Comparison of ENCODE assay signal across 1 cellular context in the genomic region with DNA sequence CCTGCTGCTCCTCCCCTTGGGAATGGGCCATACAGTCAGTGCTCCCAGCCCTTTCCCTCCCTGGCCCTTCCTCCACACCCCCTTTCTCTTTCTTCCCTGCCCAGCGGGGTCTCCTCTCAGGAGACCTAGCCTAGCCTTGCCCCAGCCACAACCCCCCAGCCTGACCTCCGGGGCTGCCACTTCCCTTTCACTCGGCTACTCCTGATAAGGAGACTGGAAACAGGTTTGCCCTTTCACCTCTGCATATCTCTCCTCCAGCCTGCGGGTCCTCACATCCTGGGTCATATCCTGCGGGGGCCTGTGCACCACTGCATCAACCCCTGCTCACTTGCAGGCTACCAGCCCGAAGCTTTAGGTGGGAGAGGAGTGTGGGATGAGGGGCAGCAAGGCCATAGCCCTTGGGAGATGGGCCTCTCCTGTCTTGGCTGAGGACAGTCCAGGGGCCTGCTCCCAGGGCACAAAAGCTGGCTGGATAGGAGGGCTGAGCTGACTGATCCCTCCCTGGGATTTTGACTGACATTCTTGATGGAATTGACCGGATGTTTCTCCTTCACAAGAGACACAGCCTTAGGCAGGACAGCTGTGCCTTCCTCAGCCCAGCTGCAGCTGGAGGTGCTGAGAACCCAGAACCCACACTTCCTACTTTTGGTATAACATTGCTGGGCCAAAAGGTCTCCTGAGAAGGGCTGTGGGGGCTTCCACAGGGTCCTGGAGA.
TF ChIP-seq lines count a peak whose summit lies in the region.

No MANE protein-coding gene starts in this region.

TF ChIP-seq in H1, 55 proteins besides CTCF, POLR2A, EP300 and RAD21:
- TF ChIP-seq, protein P1, sequence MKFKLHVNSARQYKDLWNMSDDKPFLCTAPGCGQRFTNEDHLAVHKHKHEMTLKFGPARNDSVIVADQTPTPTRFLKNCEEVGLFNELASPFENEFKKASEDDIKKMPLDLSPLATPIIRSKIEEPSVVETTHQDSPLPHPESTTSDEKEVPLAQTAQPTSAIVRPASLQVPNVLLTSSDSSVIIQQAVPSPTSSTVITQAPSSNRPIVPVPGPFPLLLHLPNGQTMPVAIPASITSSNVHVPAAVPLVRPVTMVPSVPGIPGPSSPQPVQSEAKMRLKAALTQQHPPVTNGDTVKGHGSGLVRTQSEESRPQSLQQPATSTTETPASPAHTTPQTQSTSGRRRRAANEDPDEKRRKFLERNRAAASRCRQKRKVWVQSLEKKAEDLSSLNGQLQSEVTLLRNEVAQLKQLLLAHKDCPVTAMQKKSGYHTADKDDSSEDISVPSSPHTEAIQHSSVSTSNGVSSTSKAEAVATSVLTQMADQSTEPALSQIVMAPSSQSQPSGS (IDR thresholded peaks at IDR 0.05; ENCODE audit: low read length) = no peak
- TF ChIP-seq BACH1 (IDR thresholded peaks at IDR 0.05; ENCODE audit: low read length) (no peak), EZH2 (IDR thresholded peaks at IDR 0.05; ENCODE audit: low read depth, low read length, severe bottlenecking) (no peak), JUND (IDR thresholded peaks at IDR 0.05; ENCODE audit: low read length) (no peak), SP2 (IDR thresholded peaks at IDR 0.05; ENCODE audit: low read length) (no peak), MAFK (IDR thresholded peaks at IDR 0.05; ENCODE audit: low read depth, low read length) (no peak), GABPA (IDR thresholded peaks at IDR 0.05; ENCODE audit: borderline replicate concordance, insufficient read depth, low read length) (no peak), PHF8 (conservative IDR thresholded peaks at IDR 0.05; ENCODE audit: low read depth, low read length) (no peak)
- TF ChIP-seq, protein P2, sequence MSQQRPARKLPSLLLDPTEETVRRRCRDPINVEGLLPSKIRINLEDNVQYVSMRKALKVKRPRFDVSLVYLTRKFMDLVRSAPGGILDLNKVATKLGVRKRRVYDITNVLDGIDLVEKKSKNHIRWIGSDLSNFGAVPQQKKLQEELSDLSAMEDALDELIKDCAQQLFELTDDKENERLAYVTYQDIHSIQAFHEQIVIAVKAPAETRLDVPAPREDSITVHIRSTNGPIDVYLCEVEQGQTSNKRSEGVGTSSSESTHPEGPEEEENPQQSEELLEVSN (IDR thresholded peaks at IDR 0.05) = no peak
